12 cellular contexts compared by ENCODE assay signal in the genomic region with DNA sequence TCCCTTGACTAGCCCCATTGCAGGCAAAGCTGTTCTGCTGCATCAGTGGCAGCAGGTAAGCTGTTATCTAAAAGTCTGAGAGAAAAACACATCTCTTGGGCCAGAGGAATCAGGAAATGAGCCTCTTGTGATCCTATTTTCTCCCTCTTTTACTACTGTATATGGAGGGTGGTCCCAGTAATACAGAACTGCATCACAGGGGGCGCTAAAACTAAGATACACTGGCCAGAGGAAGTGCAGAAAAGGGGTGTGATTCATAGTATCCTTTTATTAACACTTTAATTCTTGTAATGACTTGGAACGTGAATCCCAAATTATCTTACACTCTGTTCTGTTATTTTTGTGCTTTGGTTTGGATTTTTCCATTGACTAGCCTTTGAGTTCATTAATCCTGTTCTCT. TPM values are rescaled to one million over a fixed set of nuclear protein-coding genes. Genes with fewer than 3 reads are reported as not detected.
DNase-seq lines count a peak whose midpoint lies in the region; FAIRE-seq and TF ChIP-seq lines count a peak whose summit lies in the region.
"Had no signal": no experiment of that assay in that cellular context is flagged by ENCODE, and none has a peak within 500 bp of the region (broad histone marks: within the 10 kb centered on the region; RNA-seq: fewer than 3 reads in every experiment).

No MANE protein-coding gene starts in this region.

- FAIRE-seq in GM12891 (lab: Jason Lieb, UNC) = no peak

- DNase-seq in NCI-H82 (lab: John Stamatoyannopoulos, UW) (peak; percentile 48), NCI-H82 treated with DMSO at 0.1 percent for 48 hours (lab: John Stamatoyannopoulos, UW; ENCODE audit: unreplicated experiment) (no peak), HFFc6 (no peak), astrocyte of the spinal cord (ENCODE audit: low read depth, low spot score) (no peak), mesothelial cell of epicardium (ENCODE audit: low spot score in 2 of 2, unreplicated experiment in 2 of 2) (no peak), GM12891 (ENCODE audit: insufficient read length, low spot score) (no peak), retina (no peak), HCEC 1CT (no peak)
- DNase-seq: NCI-H2029; stimulated activated CD4-positive, alpha-beta T cell treated with anti-CD3 and anti-CD28 coated beads, Interleukin-4, amount 100 ng/mL, for 4 hours; trophoblast cell had no signal

- H3K9me3 Mint-ChIP-seq in HFFc6 (peaks cover 9% of the 10 kb centered on the region; the same call in 1 of the 2 replicates), mesothelial cell of epicardium (peaks cover 6% of the 10 kb centered on the region)

- no peaks in the 10 kb centered on the region for H3K36me3 Mint-ChIP-seq in HFFc6 (ENCODE audit: low read depth)
- no peaks in the 10 kb centered on the region for H3K36me3 Mint-ChIP-seq in mesothelial cell of epicardium

- H3K27ac Mint-ChIP-seq in HFFc6 = no peak overlapping the region
- no peak overlapping the region for H3K27ac Mint-ChIP-seq in mesothelial cell of epicardium
- H3K27ac Mint-ChIP-seq: nephron had no signal

- in situ Hi-C loops in astrocyte of the spinal cord (cut with HindIII; ENCODE audit: low sequenced_read_pairs) = no loop called here

- no peak overlapping the region for H3K4me3 ChIP-seq in astrocyte of the spinal cord (ENCODE audit: low read depth, low read length)

- no peaks in the 10 kb centered on the region for H3K4me1 Mint-ChIP-seq in HFFc6 (ENCODE audit: low read depth)
- H3K4me1 Mint-ChIP-seq in mesothelial cell of epicardium = no peaks in the 10 kb centered on the region
- H3K4me1 Mint-ChIP-seq: nephron had no signal

- H3K27me3 Mint-ChIP-seq in HFFc6 (ENCODE audit: insufficient read depth) = no peaks in the 10 kb centered on the region
- no peaks in the 10 kb centered on the region for H3K27me3 Mint-ChIP-seq in mesothelial cell of epicardium (ENCODE audit: low read depth)

- TF ChIP-seq CTCF in HFFc6 (IDR thresholded peaks at IDR 0.05) (peak; percentile 52), astrocyte of the spinal cord (IDR thresholded peaks at IDR 0.05; ENCODE audit: low read depth, low read length) (peak; percentile 29), mesothelial cell of epicardium (IDR thresholded peaks at IDR 0.05; ENCODE audit: unreplicated experiment) (peak; percentile 40)

- TF ChIP-seq POLR2A in GM12891 (IDR thresholded peaks at IDR 0.05; ENCODE audit: low read depth, low read length) = no peak

- H3K4me3 Mint-ChIP-seq in HFFc6 (no peak overlapping the region), mesothelial cell of epicardium (no peak overlapping the region)
- H3K4me3 Mint-ChIP-seq: nephron had no signal

TF ChIP-seq in GM12891, 5 proteins besides CTCF, POLR2A, EP300 and RAD21:
- TF ChIP-seq PAX5 (IDR thresholded peaks at IDR 0.05; ENCODE audit: insufficient read depth, low read length, severe bottlenecking) (no peak), POU2F2 (IDR thresholded peaks at IDR 0.05; ENCODE audit: low read depth, low read length) (no peak), POLR2AphosphoS5 (IDR thresholded peaks at IDR 0.05; ENCODE audit: low read depth, low read length) (no peak), SPI1 (IDR thresholded peaks at IDR 0.05; ENCODE audit: low read depth, low read length) (no peak), TAF1 (IDR thresholded peaks at IDR 0.05; ENCODE audit: low read depth, low read length) (no peak)

RNA-seq across cellular contexts. Expression of a gene that starts 8.8 kb away (rescaled TPM):
- 10 to 100 TPM; 21.6 to 28.1 (median 25.5) TPM for total RNA-seq in HFFc6 (2021; fragmentation: NEBNext Ultra II Directional; extraction: Animal tissue kit (Norgen Biotek cat#: 25700))
- 54.0 to 58.4 TPM (median 55.5 TPM) in 3 replicates for total RNA-seq in mesothelial cell of epicardium
- 10.4 TPM for polyA plus RNA-seq in GM12891 (2012; ENCODE audit: low read depth, missing spikeins)

RNA-seq across cellular contexts. Expression of a gene that starts 33.8 kb away (rescaled TPM):
- 10 to 100 TPM; 10.1 to 14.4 (median 12.7) TPM for total RNA-seq in HFFc6 (2021; fragmentation: NEBNext Ultra II Directional; extraction: Animal tissue kit (Norgen Biotek cat#: 25700))
- 29.0 to 37.7 TPM (median 34.5 TPM) in 3 replicates for total RNA-seq in mesothelial cell of epicardium
- 14.0 TPM for polyA plus RNA-seq in GM12891 (2012; ENCODE audit: low read depth, missing spikeins)

RNA-seq across cellular contexts. Expression of a gene that starts 34.0 kb away (rescaled TPM):
- total RNA-seq in HFFc6 (2021; fragmentation: NEBNext Ultra II Directional; extraction: Animal tissue kit (Norgen Biotek cat#: 25700)) = 100 to 1,000 TPM in 2 of 6 experiments, 10 to 100 TPM in 4; 89.6 to 112 (median 97.0) TPM
- 155 to 166 TPM (median 155 TPM) in 3 replicates for total RNA-seq in mesothelial cell of epicardium
- 108 TPM for polyA plus RNA-seq in GM12891 (2012; ENCODE audit: low read depth, missing spikeins)
